Comparison of ENCODE assay signal across 8 cellular contexts in genomic region chr16:49859139-49859947, GRCh38. TPM values are rescaled to one million over a fixed set of nuclear protein-coding genes. Genes with fewer than 3 reads are reported as not detected.
DNase-seq lines count a peak whose midpoint lies in the region; ATAC-seq, FAIRE-seq and TF ChIP-seq lines count a peak whose summit lies in the region.

No MANE protein-coding gene starts in this region.

- H3K4me1 ChIP-seq in endothelial cell of umbilical vein (ENCODE audit: control insufficient read depth, extremely low read depth, insufficient read depth, low read length) = peaks cover 9% of the 10 kb centered on the region

- POLR2A ChIA-PET in endothelial cell of umbilical vein (lab: Charles Lee) = interaction anchor here (0.5 kb wide), 1 partner anchor 171 kb away, joined by 7 read pairs; no protein-coding TSS in a partner anchor

- H3K4me3 Mint-ChIP-seq in naive B cell = peak overlapping the region; percentile 70 to 89 (median 84)

- H3K27me3 ChIP-seq in endothelial cell of umbilical vein (ENCODE audit: control insufficient read depth in 2 of 2, insufficient read depth in 2 of 2, low read length in 2 of 2) = peaks cover 22 to 51% of the 10 kb centered on the region in 2 experiments

- no peaks in the 10 kb centered on the region for H3K36me3 Mint-ChIP-seq in naive B cell

- no TSS peak for BruUV-seq in endothelial cell of umbilical vein (replicated peaks; lab: Mats Ljungman, UMichigan)

- no peak overlapping the region for H3K27ac ChIP-seq in endothelial cell of umbilical vein (ENCODE audit: insufficient read depth, low read depth, low read length)

- CTCF ChIA-PET in endothelial cell of umbilical vein (lab: Charles Lee) = interaction anchor here (0.9 to 4.4 kb wide), 7 partner anchors 18 to 303 kb away, joined by 3 to 44 read pairs (median 12); no protein-coding TSS in a partner anchor

- DNase-seq in AG09309 (ENCODE audit: low read depth) (no peak), NB4 (ENCODE audit: low read depth) (peak; percentile 33), endothelial cell of umbilical vein (ENCODE audit: low read depth, low spot score) (peak; percentile 34), naive B cell (no peak), SW 1271 (lab: John Stamatoyannopoulos, UW) (no peak), D341Med (ENCODE audit: low spot score) (no peak), NCI-H2196 (lab: John Stamatoyannopoulos, UW; ENCODE audit: unreplicated experiment) (no peak)

- TF ChIP-seq CTCF in AG09309 (IDR thresholded peaks at IDR 0.05; ENCODE audit: control insufficient read depth, insufficient read depth, low read depth, low read length, missing control alignments) = no peak
- no peak for TF ChIP-seq CTCF in NB4 (IDR thresholded peaks at IDR 0.05; ENCODE audit: low read depth, low read length)
- no peak for TF ChIP-seq CTCF in endothelial cell of umbilical vein (IDR thresholded peaks at IDR 0.05; ENCODE audit: extremely low read depth in 1 of 2, insufficient read depth in 1 of 2, low read depth in 1 of 2, low read length in 2 of 2)

- no peaks in the 10 kb centered on the region for H3K9me3 ChIP-seq in endothelial cell of umbilical vein (replicated peaks; ENCODE audit: control insufficient read depth, insufficient read depth, low read length)

- H4K20me1 ChIP-seq in endothelial cell of umbilical vein (replicated peaks; ENCODE audit: control insufficient read depth, extremely low read depth, insufficient read depth, low read length) = no peaks in the 10 kb centered on the region

- peaks cover 0 to 16% (median 7%) of the 10 kb centered on the region in 3 donors for H3K27me3 Mint-ChIP-seq in naive B cell

- H3K27ac Mint-ChIP-seq in naive B cell = no peak overlapping the region

- dilution Hi-C loops in endothelial cell of umbilical vein (cut with MboI; ENCODE audit: extremely low pct_ligation_motif_present, low sequenced_read_pairs) = no loop called here

- H3K4me3 ChIP-seq in AG09309 (ENCODE audit: control insufficient read depth, low read depth, low read length) (peak overlapping the region; percentile 30), NB4 (ENCODE audit: low read depth, low read length) (no peak overlapping the region), endothelial cell of umbilical vein (replicated peaks in 1 of 3; ENCODE audit: insufficient read depth in 1 of 3, low read depth in 1 of 3, low read length in 3 of 3) (peak overlapping the region; percentile 23 to 37 (median 32))

- H3K4me2 ChIP-seq in endothelial cell of umbilical vein (ENCODE audit: insufficient read depth, low read length) = peak overlapping the region; percentile 47

- no peaks in the 10 kb centered on the region for H3K9me3 Mint-ChIP-seq in naive B cell

- H2AFZ ChIP-seq in endothelial cell of umbilical vein (ENCODE audit: low read depth, low read length) = peak overlapping the region; percentile 72

- no peaks in the 10 kb centered on the region for H3K79me2 ChIP-seq in endothelial cell of umbilical vein (ENCODE audit: control insufficient read depth, insufficient read depth, low read length)

- peak; percentile 47 for FAIRE-seq in endothelial cell of umbilical vein (lab: Jason Lieb, UNC)

- peaks cover 12 to 15% (median 15%) of the 10 kb centered on the region in 3 donors for H3K4me1 Mint-ChIP-seq in naive B cell

- no peaks in the 10 kb centered on the region for H3K36me3 ChIP-seq in endothelial cell of umbilical vein (ENCODE audit: control insufficient read depth in 2 of 2, extremely low read depth in 1 of 2, insufficient read depth in 2 of 2, low read length in 2 of 2)

- intact Hi-C loops in endothelial cell of umbilical vein (cut with micrococcal nuclease) = loop anchor here (5.0 kb wide), 3 partner anchors 63 to 417 kb away; no protein-coding TSS in a partner anchor

- TF ChIP-seq POLR2A in NB4 (IDR thresholded peaks at IDR 0.05; ENCODE audit: extremely low read depth, insufficient read length) (no peak), endothelial cell of umbilical vein (IDR thresholded peaks at IDR 0.05; ENCODE audit: low read depth, low read length) (no peak)

- peak overlapping the region; percentile 9 for H3K9ac ChIP-seq in endothelial cell of umbilical vein (replicated peaks; ENCODE audit: extremely low read depth, insufficient read depth, low read length)

- ATAC-seq in naive B cell (ENCODE audit: low read depth in 2 of 2) = no peak
- ATAC-seq in GM18868 (IDR thresholded peaks at IDR 0.05; ENCODE audit: unreplicated experiment) = no peak

- H3K9me1 ChIP-seq in endothelial cell of umbilical vein (replicated peaks; ENCODE audit: control insufficient read depth, extremely low read depth, insufficient read depth, low read length) = no peaks in the 10 kb centered on the region

TF ChIP-seq in endothelial cell of umbilical vein, 7 proteins besides CTCF, POLR2A, EP300 and RAD21:
- TF ChIP-seq EZH2 (IDR thresholded peaks at IDR 0.05; ENCODE audit: borderline replicate concordance, low read depth, low read length, severe bottlenecking) (peak; percentile 15), JUN (IDR thresholded peaks at IDR 0.05; ENCODE audit: borderline replicate concordance, insufficient read depth, insufficient read length, low read depth) (no peak)

RNA-seq across cellular contexts. Expression of gene ZNF423, which starts 3.4 kb away (rescaled TPM):
- 3.2 and 8.1 TPM in 2 replicates for total RNA-seq in endothelial cell of umbilical vein
- polyA plus RNA-seq in endothelial cell of umbilical vein (2.2 and 2.3 TPM in 2 replicates), naive B cell (ENCODE audit: low read depth in 6 of 6) (not detected)
- polyA plus RNA-seq in endothelial cell of umbilical vein (2011; cell fraction: cytosol; rRNA removed) = 2.8 and 3.1 TPM in 2 replicates
- polyA plus RNA-seq in endothelial cell of umbilical vein (2011; cell fraction: nucleus; rRNA removed) = 3.6 and 4.9 TPM in 2 replicates
- polyA plus RNA-seq in endothelial cell of umbilical vein (2012) = 3.7 and 7.0 TPM in 2 replicates
- polyA minus RNA-seq in endothelial cell of umbilical vein = 6.1 and 6.5 TPM in 2 replicates
- not detected for polyA minus RNA-seq in endothelial cell of umbilical vein (2011; cell fraction: cytosol; rRNA and poly(A)+ RNA removed)
- 5.2 and 7.6 TPM in 2 replicates for polyA minus RNA-seq in endothelial cell of umbilical vein (2011; cell fraction: nucleus; rRNA and poly(A)+ RNA removed)

Comparison
In these comparisons a context has a peak if more than half of its experiments do, and no peak if none do; other contexts are left out.
1. DNase-seq: peak in NB4 (single experiment) and endothelial cell of umbilical vein (single experiment); none in AG09309 (single experiment), naive B cell (single experiment), SW 1271 (0 of 2), D341Med (single experiment) and NCI-H2196 (single experiment).